ENCODE assay signal across 8 cellular contexts in genomic region chr3:141486735-141487418, GRCh38.
A peak's percentile ranks its signal among the peaks of the same experiment; 100 is the strongest.
DNase-seq lines count a peak whose midpoint lies in the region; ATAC-seq and TF ChIP-seq lines count a peak whose summit lies in the region.

Gene RASA2, plus strand, starts transcription at chr3:141487027. Its CDS starts 57 bp downstream, at chr3:141487084.

- peak; percentile 69 to 86 for DNase-seq in NCI-H1930 (lab: John Stamatoyannopoulos, UW)
- DNase-seq in T-helper 9 cell, result peak; percentile 60
- peak; percentile 90 for DNase-seq in astrocyte of the hippocampus (ENCODE audit: low read depth, low spot score)
- DNase-seq in hippocampal formation (lab: John Stamatoyannopoulos, UW), result peak; percentile 65 to 75
- no peak for DNase-seq in retinal pigment epithelial cell (ENCODE audit: low read depth)
- no peak for DNase-seq in OCI-M2 (lab: John Stamatoyannopoulos, UW; ENCODE audit: unreplicated experiment)

- ATAC-seq in GM18505 (IDR thresholded peaks at IDR 0.05; ENCODE audit: unreplicated experiment) (peak; percentile 64), HG02885 (IDR thresholded peaks at IDR 0.05; ENCODE audit: poor library complexity, unreplicated experiment) (peak; percentile 73)

- peak; percentile 79 for TF ChIP-seq POLR2A in GM18505 (IDR thresholded peaks at IDR 0.05; ENCODE audit: borderline replicate concordance, extremely low read depth, insufficient read depth, insufficient read length)

- no peak for TF ChIP-seq CTCF in retinal pigment epithelial cell (conservative IDR thresholded peaks at IDR 0.05; ENCODE audit: low read depth, low read length)

- peak within 1 kb of the TSS; percentile 69 for H3K4me3 ChIP-seq in retinal pigment epithelial cell (ENCODE audit: low read length)

Comparison
In these comparisons a context has a peak if more than half of its experiments do, and no peak if none do; other contexts are left out.
1. DNase-seq: peak in NCI-H1930 (2 of 2), T-helper 9 cell (single experiment), astrocyte of the hippocampus (single experiment) and hippocampal formation (2 of 2); none in retinal pigment epithelial cell (single experiment) and OCI-M2 (single experiment).